Comparison of ENCODE assay signal across 9 cellular contexts in genomic region chr7:12674861-12675260, GRCh38. TPM values are rescaled to one million over a fixed set of nuclear protein-coding genes. Genes with fewer than 3 reads are reported as not detected.
DNase-seq lines count a peak whose midpoint lies in the region; ATAC-seq and TF ChIP-seq lines count a peak whose summit lies in the region.
"Had no signal": no experiment of that assay in that cellular context is flagged by ENCODE, and none has a peak within 500 bp of the region (broad histone marks: within the 10 kb centered on the region; RNA-seq: fewer than 3 reads in every experiment).

No MANE protein-coding gene starts in this region.

- no peak overlapping the region for H3K4me3 Mint-ChIP-seq in activated T-helper 2 cell treated with anti-CD3 and anti-CD28 coated beads, Interferon-gamma antibody, Interleukin-2, Interleukin-4, amounts not matched to agents 10 μg/mL and 5 μg/mL and 100 μg/mL, durations not matched to agents 14 hours and 24 hours and 36 hours (ENCODE audit: low read depth)
- H3K4me3 Mint-ChIP-seq: T-helper 1 cell treated with Interleukin-12 subunit alpha and Interleukin-12 subunit beta and Interleukin-4 antibody, amounts not matched to agents 30 μg/mL and 1 μg/mL, for 36 hours had no signal

- H3K27ac ChIP-seq in ovary: no peak overlapping the region

- no peak for TF ChIP-seq EP300 in ovary (IDR thresholded peaks at IDR 0.05)

- no peaks in the 10 kb centered on the region for H3K4me1 ChIP-seq in ovary (ENCODE audit: insufficient read depth)

- H3K36me3 Mint-ChIP-seq in activated T-helper 2 cell treated with anti-CD3 and anti-CD28 coated beads, Interferon-gamma antibody, Interleukin-2, Interleukin-4, amounts not matched to agents 10 μg/mL and 5 μg/mL and 100 μg/mL, durations not matched to agents 14 hours and 24 hours and 36 hours (ENCODE audit: low read depth): no peaks in the 10 kb centered on the region

- TF ChIP-seq POLR2A in ovary (IDR thresholded peaks at IDR 0.05): no peak

- no peaks in the 10 kb centered on the region for H3K36me3 ChIP-seq in ovary

- H3K9me3 ChIP-seq in ovary: peaks cover 0 to 4% of the 10 kb centered on the region in 2 donors

- H3K27me3 ChIP-seq in ovary: no peaks in the 10 kb centered on the region

- intact Hi-C loops in activated T-helper 2 cell treated with anti-CD3 and anti-CD28 coated beads, Interferon-gamma antibody, Interleukin-2, Interleukin-4, amounts not matched to agents 10 μg/mL and 5 μg/mL and 100 μg/mL, durations not matched to agents 14 hours and 24 hours and 36 hours (cut with micrococcal nuclease): loop anchor here (1.0 kb wide), 1 partner anchor 588 kb away; no protein-coding TSS in a partner anchor
- intact Hi-C loops in ovary (cut with DNase I): no loop called here

- H3K4me3 ChIP-seq in ovary: no peak overlapping the region

- TF ChIP-seq CTCF in ovary (IDR thresholded peaks at IDR 0.05): no peak

- DNase-seq in DMS53 (lab: John Stamatoyannopoulos, UW) (peak; percentile 83), NCI-H2029 (lab: John Stamatoyannopoulos, UW) (peak; percentile 38), left kidney (ENCODE audit: low read depth, low spot score) (peak; percentile 10), ovary (no peak), UCSD-AML1 (lab: John Stamatoyannopoulos, UW; ENCODE audit: unreplicated experiment) (no peak)
- DNase-seq in activated T-helper 2 cell treated with anti-CD3 and anti-CD28 coated beads, Interferon-gamma antibody, Interleukin-2, Interleukin-4, amounts not matched to agents 10 μg/mL and 5 μg/mL and 100 μg/mL, durations not matched to agents 14 hours and 24 hours and 36 hours (ENCODE audit: low spot score): peak; percentile 34

- ATAC-seq in GM21423 (IDR thresholded peaks at IDR 0.05; ENCODE audit: unreplicated experiment) (peak; percentile 56), GM21576 (IDR thresholded peaks at IDR 0.05; ENCODE audit: unreplicated experiment) (no peak)

- H3K4me1 Mint-ChIP-seq in activated T-helper 2 cell treated with anti-CD3 and anti-CD28 coated beads, Interferon-gamma antibody, Interleukin-2, Interleukin-4, amounts not matched to agents 10 μg/mL and 5 μg/mL and 100 μg/mL, durations not matched to agents 14 hours and 24 hours and 36 hours (ENCODE audit: low read depth): peaks cover 7% of the 10 kb centered on the region

- peaks cover 3% of the 10 kb centered on the region for H3K27me3 Mint-ChIP-seq in activated T-helper 2 cell treated with anti-CD3 and anti-CD28 coated beads, Interferon-gamma antibody, Interleukin-2, Interleukin-4, amounts not matched to agents 10 μg/mL and 5 μg/mL and 100 μg/mL, durations not matched to agents 14 hours and 24 hours and 36 hours (ENCODE audit: low read depth)

- 75 to 94% (median 81%) methylated on average over 4 of the region's 4 CpGs for WGBS in ovary, 3 donors

- no peaks in the 10 kb centered on the region for H3K9me3 Mint-ChIP-seq in activated T-helper 2 cell treated with anti-CD3 and anti-CD28 coated beads, Interferon-gamma antibody, Interleukin-2, Interleukin-4, amounts not matched to agents 10 μg/mL and 5 μg/mL and 100 μg/mL, durations not matched to agents 14 hours and 24 hours and 36 hours
- H3K9me3 Mint-ChIP-seq: T-helper 1 cell treated with Interleukin-12 subunit alpha and Interleukin-12 subunit beta and Interleukin-4 antibody, amounts not matched to agents 30 μg/mL and 1 μg/mL, for 36 hours had no signal

- H3K27ac Mint-ChIP-seq in activated T-helper 2 cell treated with anti-CD3 and anti-CD28 coated beads, Interferon-gamma antibody, Interleukin-2, Interleukin-4, amounts not matched to agents 10 μg/mL and 5 μg/mL and 100 μg/mL, durations not matched to agents 14 hours and 24 hours and 36 hours: no peak overlapping the region
- H3K27ac Mint-ChIP-seq: T-helper 1 cell treated with Interleukin-12 subunit alpha and Interleukin-12 subunit beta and Interleukin-4 antibody, amounts not matched to agents 30 μg/mL and 1 μg/mL, for 36 hours had no signal

RNA-seq across cellular contexts. Expression of gene ARL4A, which starts 12.6 kb away (rescaled TPM):
- total RNA-seq in activated T-helper 2 cell treated with anti-CD3 and anti-CD28 coated beads, Interferon-gamma antibody, Interleukin-2, Interleukin-4, amounts not matched to agents 10 μg/mL and 5 μg/mL and 100 μg/mL, durations not matched to agents 14 hours and 24 hours and 36 hours: 13.8 and 14.8 TPM in 2 replicates
- 10 to 100 TPM in 3 of 7 donors, 1 to 10 TPM in 4; 4.6 to 32.2 (median 9.5) TPM for total RNA-seq in ovary
- polyA plus RNA-seq in ovary: 10 to 100 TPM; 17.1 to 22.3 TPM

Comparison
In these comparisons a context has a peak if more than half of its experiments do, and no peak if none do; other contexts are left out.
1. DNase-seq: peak in DMS53 (single experiment), NCI-H2029 (single experiment), activated T-helper 2 cell treated with anti-CD3 and anti-CD28 coated beads, Interferon-gamma antibody, Interleukin-2, Interleukin-4, amounts not matched to agents 10 μg/mL and 5 μg/mL and 100 μg/mL, durations not matched to agents 14 hours and 24 hours and 36 hours (single experiment) and left kidney (single experiment); none in ovary (0 of 5) and UCSD-AML1 (single experiment).